ENCODE assay signal across 1 cellular context in genomic region chr6:82337688-82338257, GRCh38.
TF ChIP-seq lines count a peak whose summit lies in the region.

No MANE protein-coding gene starts in this region.

TF ChIP-seq in GM23338, 12 proteins besides CTCF, POLR2A, EP300 and RAD21 (continued from another document):
- TF ChIP-seq REST (IDR thresholded peaks at IDR 0.05; ENCODE audit: unreplicated experiment) (no peak), EZH2phosphoT487 (IDR thresholded peaks at IDR 0.05; ENCODE audit: unreplicated experiment) (no peak)
TF ChIP-seq in GM23338: peak in this region for 0.
